10 cellular contexts compared by ENCODE assay signal in genomic region chr19:46350029-46350757, GRCh38. TPM values are rescaled to one million over a fixed set of nuclear protein-coding genes. Genes with fewer than 3 reads are reported as not detected.
DNase-seq lines count a peak whose midpoint lies in the region; ATAC-seq, FAIRE-seq and TF ChIP-seq lines count a peak whose summit lies in the region.
"Had no signal": no experiment of that assay in that cellular context is flagged by ENCODE, and none has a peak within 500 bp of the region (broad histone marks: within the 10 kb centered on the region; RNA-seq: fewer than 3 reads in every experiment).

No MANE protein-coding gene starts in this region.

- no peak for FAIRE-seq in astrocyte (lab: Jason Lieb, UNC)

- H2AFZ ChIP-seq in KMS-11 (ENCODE audit: low read depth) = no peak overlapping the region
- H2AFZ ChIP-seq in astrocyte (ENCODE audit: low read depth, low read length) = no peak overlapping the region

- H3K27me3 ChIP-seq in CD4-positive, alpha-beta T cell (ENCODE audit: control insufficient read depth, insufficient read depth, low read length) = no peaks in the 10 kb centered on the region
- H3K27me3 ChIP-seq in KMS-11 (ENCODE audit: insufficient read depth, low read depth) (no peaks in the 10 kb centered on the region), astrocyte (ENCODE audit: insufficient read depth, low read length) (no peaks in the 10 kb centered on the region)
- H3K27me3 ChIP-seq in naive thymus-derived CD4-positive, alpha-beta T cell (ENCODE audit: control insufficient read depth in 2 of 2, insufficient read depth in 2 of 2, low read length in 2 of 2) = no peaks in the 10 kb centered on the region
- H3K27me3 ChIP-seq: dorsolateral prefrontal cortex had no signal

- POLR2A ChIA-PET in CD4-positive, alpha-beta T cell (lab: Charles Lee) = interaction anchor here (1.6 kb wide), 1 partner anchor 12 kb away, joined by 3 read pairs; no protein-coding TSS in a partner anchor
- POLR2A ChIA-PET in naive thymus-derived CD4-positive, alpha-beta T cell (lab: Charles Lee) = no interaction called here

- H3K4me3 ChIP-seq in KMS-11 (IDR thresholded peaks at IDR 0.05; ENCODE audit: insufficient read depth, low read depth, low read length) = no peak overlapping the region
- H3K4me3 ChIP-seq in astrocyte (ENCODE audit: insufficient read depth, low read depth, low read length) = no peak overlapping the region
- H3K4me3 ChIP-seq in naive thymus-derived CD4-positive, alpha-beta T cell (ENCODE audit: low read length) = peak overlapping the region; percentile 2

- no peaks in the 10 kb centered on the region for H3K9me3 ChIP-seq in CD4-positive, alpha-beta T cell (ENCODE audit: control insufficient read depth, low read length)
- no peaks in the 10 kb centered on the region for H3K9me3 ChIP-seq in astrocyte (ENCODE audit: insufficient read depth, low read depth, low read length)
- no peaks in the 10 kb centered on the region for H3K9me3 ChIP-seq in naive thymus-derived CD4-positive, alpha-beta T cell (ENCODE audit: control insufficient read depth in 2 of 3, low read length in 3 of 3)

- ATAC-seq in CD4-positive, alpha-beta T cell (ENCODE audit: poor library complexity) = no peak
- no peak for ATAC-seq in naive thymus-derived CD4-positive, alpha-beta T cell
- ATAC-seq in GM21529 (IDR thresholded peaks at IDR 0.05; ENCODE audit: unreplicated experiment) (no peak), HG03378 (IDR thresholded peaks at IDR 0.05; ENCODE audit: unreplicated experiment) (no peak), HG03159 (IDR thresholded peaks at IDR 0.05; ENCODE audit: unreplicated experiment) (no peak)

- peak overlapping the region; percentile 62 for H3K27ac ChIP-seq in CD4-positive, alpha-beta T cell (ENCODE audit: low read depth, low read length)
- no peak overlapping the region for H3K27ac ChIP-seq in KMS-11
- peak overlapping the region; percentile 52 for H3K27ac ChIP-seq in astrocyte (ENCODE audit: low read depth, low read length)
- H3K27ac ChIP-seq in naive thymus-derived CD4-positive, alpha-beta T cell (ENCODE audit: low read depth, low read length) = peak overlapping the region; percentile 64

- CTCF ChIA-PET in CD4-positive, alpha-beta T cell (lab: Charles Lee) = no interaction called here
- CTCF ChIA-PET in naive thymus-derived CD4-positive, alpha-beta T cell (lab: Charles Lee) = interaction anchor here (0.8 kb wide), 1 partner anchor 141 kb away, joined by 3 read pairs; no protein-coding TSS in a partner anchor

- TF ChIP-seq CTCF in CD4-positive, alpha-beta T cell (IDR thresholded peaks at IDR 0.05) = no peak
- TF ChIP-seq CTCF in KMS-11 (conservative IDR thresholded peaks at IDR 0.05; ENCODE audit: low read depth, low read length) (no peak), astrocyte (IDR thresholded peaks at IDR 0.05; ENCODE audit: insufficient read depth, low read depth, low read length) (no peak), progenitor cell of endocrine pancreas (IDR thresholded peaks at IDR 0.05; ENCODE audit: unreplicated experiment) (no peak)

- H3K27ac Mint-ChIP-seq in CD4-positive, alpha-beta T cell = peak overlapping the region; percentile 91
- no peak overlapping the region for H3K27ac Mint-ChIP-seq in astrocyte (ENCODE audit: unreplicated experiment)
- H3K27ac Mint-ChIP-seq in naive thymus-derived CD4-positive, alpha-beta T cell = peak overlapping the region; percentile 85 to 97 (median 91)
- no peak overlapping the region for H3K27ac Mint-ChIP-seq in progenitor cell of endocrine pancreas

- peaks cover 35% of the 10 kb centered on the region for H3K36me3 Mint-ChIP-seq in CD4-positive, alpha-beta T cell (ENCODE audit: low read depth)
- peaks cover 10% of the 10 kb centered on the region for H3K36me3 Mint-ChIP-seq in astrocyte (ENCODE audit: low read depth, unreplicated experiment)
- H3K36me3 Mint-ChIP-seq in naive thymus-derived CD4-positive, alpha-beta T cell = peaks cover 0 to 20% (median 4%) of the 10 kb centered on the region in 5 donors
- H3K36me3 Mint-ChIP-seq in progenitor cell of endocrine pancreas (ENCODE audit: insufficient read depth) = peaks cover 8% of the 10 kb centered on the region

- H4K20me1 ChIP-seq in KMS-11 (ENCODE audit: insufficient read depth) (no peaks in the 10 kb centered on the region; the same call in 1 of the 2 replicates), astrocyte (ENCODE audit: insufficient read depth, low read length) (peaks cover 64% of the 10 kb centered on the region)

- H3K4me2 ChIP-seq in KMS-11 (0 out of 2 replicates have a peak overlapping the region, but pooled peaks have one; percentile 85), astrocyte (ENCODE audit: low read length) (peak overlapping the region; percentile 71)

- peaks cover 49% of the 10 kb centered on the region for H3K79me2 ChIP-seq in KMS-11 (ENCODE audit: insufficient read depth, low read depth)
- peaks cover 80% of the 10 kb centered on the region for H3K79me2 ChIP-seq in astrocyte (ENCODE audit: insufficient read depth, low read length)

- peak overlapping the region; percentile 72 for H3K4me3 Mint-ChIP-seq in CD4-positive, alpha-beta T cell
- H3K4me3 Mint-ChIP-seq in astrocyte (ENCODE audit: unreplicated experiment) (no peak overlapping the region), progenitor cell of endocrine pancreas (ENCODE audit: low read depth) (no peak overlapping the region)
- H3K4me3 Mint-ChIP-seq in naive thymus-derived CD4-positive, alpha-beta T cell = peak overlapping the region; percentile 74 to 97 (median 86)

- intact Hi-C loops in CD4-positive, alpha-beta T cell (cut with DNase I, micrococcal nuclease) = no loop called here
- intact Hi-C loops in naive thymus-derived CD4-positive, alpha-beta T cell (cut with micrococcal nuclease) = no loop called here

- peaks cover 6% of the 10 kb centered on the region; the same call in 1 of the 2 replicates for H3K36me3 ChIP-seq in KMS-11 (ENCODE audit: insufficient read depth)
- H3K36me3 ChIP-seq in astrocyte (ENCODE audit: insufficient read depth, low read length) = peaks cover 15% of the 10 kb centered on the region
- peaks cover 0 to 29% (median 9%) of the 10 kb centered on the region in 3 experiments for H3K36me3 ChIP-seq in naive thymus-derived CD4-positive, alpha-beta T cell (ENCODE audit: control insufficient read depth in 2 of 3, insufficient read depth in 3 of 3, low read length in 3 of 3)

- no peak for DNase-seq in CD4-positive, alpha-beta T cell
- no peak for DNase-seq in astrocyte (ENCODE audit: low read depth)
- DNase-seq in naive thymus-derived CD4-positive, alpha-beta T cell = no peak
- DNase-seq in progenitor cell of endocrine pancreas (ENCODE audit: low spot score, unreplicated experiment) = no peak
- DNase-seq: NCI-H187 treated with DMSO at 0.1 percent for 48 hours had no signal

- H3K9ac ChIP-seq in KMS-11 (no peak overlapping the region), astrocyte (ENCODE audit: low read length) (peak overlapping the region; percentile 42)

- H3K4me1 Mint-ChIP-seq in CD4-positive, alpha-beta T cell (ENCODE audit: low read depth) = peaks cover 61% of the 10 kb centered on the region
- H3K4me1 Mint-ChIP-seq in astrocyte (ENCODE audit: low read depth, unreplicated experiment) (peaks cover 25% of the 10 kb centered on the region), progenitor cell of endocrine pancreas (ENCODE audit: low read depth) (peaks cover 22% of the 10 kb centered on the region)
- peaks cover 48 to 77% (median 57%) of the 10 kb centered on the region in 7 donors for H3K4me1 Mint-ChIP-seq in naive thymus-derived CD4-positive, alpha-beta T cell

- no peaks in the 10 kb centered on the region for H3K27me3 Mint-ChIP-seq in CD4-positive, alpha-beta T cell
- no peaks in the 10 kb centered on the region for H3K27me3 Mint-ChIP-seq in astrocyte (ENCODE audit: low read depth, unreplicated experiment)
- H3K27me3 Mint-ChIP-seq in naive thymus-derived CD4-positive, alpha-beta T cell = peaks cover 0 to 3% (median 0%) of the 10 kb centered on the region in 5 donors
- no peaks in the 10 kb centered on the region for H3K27me3 Mint-ChIP-seq in progenitor cell of endocrine pancreas

- no peaks in the 10 kb centered on the region for H3K9me3 Mint-ChIP-seq in CD4-positive, alpha-beta T cell
- no peaks in the 10 kb centered on the region for H3K9me3 Mint-ChIP-seq in astrocyte (ENCODE audit: unreplicated experiment)
- H3K9me3 Mint-ChIP-seq in naive thymus-derived CD4-positive, alpha-beta T cell = peaks cover 0 to 4% (median 0%) of the 10 kb centered on the region in 11 donors
- no peaks in the 10 kb centered on the region for H3K9me3 Mint-ChIP-seq in progenitor cell of endocrine pancreas (ENCODE audit: low read depth)

- H3K4me1 ChIP-seq in KMS-11 (ENCODE audit: low read depth, poor library complexity, severe bottlenecking) (peaks cover 30% of the 10 kb centered on the region), astrocyte (ENCODE audit: insufficient read depth, low read length) (peaks cover 33% of the 10 kb centered on the region)
- H3K4me1 ChIP-seq in naive thymus-derived CD4-positive, alpha-beta T cell (ENCODE audit: control insufficient read depth in 2 of 2, insufficient read depth in 2 of 2, low read length in 2 of 2) = peaks cover 39 to 46% of the 10 kb centered on the region in 2 donors

RNA-seq across cellular contexts. Expression of gene PPP5C, which starts 3.3 kb away (rescaled TPM):
- 10 to 100 TPM; 18.9 to 20.2 TPM for total RNA-seq in CD4-positive, alpha-beta T cell
- total RNA-seq in astrocyte (68.8 and 70.9 TPM in 2 replicates), progenitor cell of endocrine pancreas (97.8 and 102 TPM in 2 replicates)
- 100 to 1,000 TPM in 1 of 5 experiments, 10 to 100 TPM in 4; 41.4 to 107 (median 52.0) TPM for total RNA-seq in naive thymus-derived CD4-positive, alpha-beta T cell
- polyA plus RNA-seq in naive thymus-derived CD4-positive, alpha-beta T cell = 10 to 100 TPM; 17.4 to 34.8 TPM

RNA-seq across cellular contexts. Expression of gene HIF3A, which starts 53.4 kb away (rescaled TPM):
- total RNA-seq in CD4-positive, alpha-beta T cell = not detected
- total RNA-seq in astrocyte (12.6 and 15.6 TPM in 2 replicates), progenitor cell of endocrine pancreas (31.1 and 37.6 TPM in 2 replicates)
- total RNA-seq in naive thymus-derived CD4-positive, alpha-beta T cell = not detected
- polyA plus RNA-seq in naive thymus-derived CD4-positive, alpha-beta T cell = not detected

Comparison
In these comparisons a context has a peak if more than half of its experiments do, and no peak if none do; other contexts are left out.
1. H3K27ac Mint-ChIP-seq: peak in CD4-positive, alpha-beta T cell (single experiment) and naive thymus-derived CD4-positive, alpha-beta T cell (9 of 9); none in astrocyte (single experiment) and progenitor cell of endocrine pancreas (single experiment).
2. H3K4me3 Mint-ChIP-seq: peak in CD4-positive, alpha-beta T cell (single experiment) and naive thymus-derived CD4-positive, alpha-beta T cell (10 of 10); none in astrocyte (single experiment) and progenitor cell of endocrine pancreas (single experiment).
3. RNA of gene HIF3A, which starts 53.4 kb away (total RNA-seq): 31.1 to 37.6 TPM in progenitor cell of endocrine pancreas and 12.6 to 15.6 TPM in astrocyte; not detected in CD4-positive, alpha-beta T cell and not detected in naive thymus-derived CD4-positive, alpha-beta T cell; every median in the first group is over 10 times any median in the second.